Comparison of ENCODE assay signal across 27 cellular contexts in the genomic region with DNA sequence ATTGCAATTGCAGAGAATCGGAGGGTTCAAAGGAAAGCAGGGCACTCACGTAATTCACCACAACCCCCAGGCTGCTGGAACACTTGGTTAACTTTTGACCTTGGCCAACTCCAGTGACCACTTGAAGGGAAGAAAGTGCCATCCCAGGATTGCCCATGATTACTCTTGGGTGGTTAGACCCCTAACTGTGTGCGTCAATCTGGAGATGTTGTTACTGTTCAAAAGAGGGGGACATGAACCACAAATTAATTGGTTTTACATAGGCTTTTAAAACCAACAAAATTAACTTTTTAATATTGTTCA.
"Had no signal": no experiment of that assay in that cellular context is flagged by ENCODE, and none has a peak within 500 bp of the region (broad histone marks: within the 10 kb centered on the region; RNA-seq: fewer than 3 reads in every experiment).

No MANE protein-coding gene starts in this region.

- H3K27me3 Mint-ChIP-seq: activated CD4-positive, alpha-beta T cell treated with anti-CD3 and anti-CD28 coated beads for 36 hours; activated CD4-positive, alpha-beta T cell treated with anti-CD3 and anti-CD28 coated beads, Interleukin-2, amount 10 ng/mL, durations not matched to agents 7 days and 5 days; activated T-cell treated with anti-CD3 and anti-CD28 coated beads, Interleukin-2, amount 50 U/mL, for 24 hours had no signal

- H3K4me1 ChIP-seq: adrenal gland, breast epithelium had no signal

- H3K27ac ChIP-seq: adrenal gland, body of pancreas, breast epithelium, SJCRH30, SK-N-MC had no signal

- H3K27ac Mint-ChIP-seq: activated CD4-positive, alpha-beta T cell treated with anti-CD3 and anti-CD28 coated beads for 36 hours; activated CD4-positive, alpha-beta T cell treated with anti-CD3 and anti-CD28 coated beads, Interleukin-2, amount 10 ng/mL, durations not matched to agents 7 days and 5 days; activated CD8-positive, alpha-beta T cell treated with anti-CD3 and anti-CD28 coated beads, Interleukin-2, amount 10 ng/mL, durations not matched to agents 7 days and 5 days; activated naive CD4-positive, alpha-beta T cell treated with anti-CD3 and anti-CD28 coated beads for 36 hours; activated naive CD4-positive, alpha-beta T cell treated with anti-CD3 and anti-CD28 coated beads, Interleukin-2, amount 50 U/mL, for 72 hours; activated T-cell treated with anti-CD3 and anti-CD28 coated beads, Interleukin-2, amount 50 U/mL, for 24 hours; T-helper 1 cell treated with Interleukin-12 subunit alpha and Interleukin-12 subunit beta and Interleukin-4 antibody, amounts not matched to agents 30 μg/mL and 1 μg/mL, for 36 hours; T-helper 2 cell treated with Interferon-gamma antibody and Interleukin-4, amounts not matched to agents 5 μg/mL and 100 μg/mL, for 36 hours had no signal

- H3K4me3 Mint-ChIP-seq: activated CD4-positive, alpha-beta T cell treated with anti-CD3 and anti-CD28 coated beads for 36 hours; activated CD4-positive, alpha-beta T cell treated with anti-CD3 and anti-CD28 coated beads, Interleukin-2, amount 10 ng/mL, durations not matched to agents 7 days and 5 days; activated CD8-positive, alpha-beta T cell treated with anti-CD3 and anti-CD28 coated beads, Interleukin-2, amount 10 ng/mL, durations not matched to agents 7 days and 5 days; activated naive CD4-positive, alpha-beta T cell treated with anti-CD3 and anti-CD28 coated beads for 36 hours; activated T-cell treated with anti-CD3 and anti-CD28 coated beads, Interleukin-2, amount 50 U/mL, for 24 hours; T-helper 1 cell treated with Interleukin-12 subunit alpha and Interleukin-12 subunit beta and Interleukin-4 antibody, amounts not matched to agents 30 μg/mL and 1 μg/mL, for 36 hours; T-helper 2 cell treated with Interferon-gamma antibody and Interleukin-4, amounts not matched to agents 5 μg/mL and 100 μg/mL, for 36 hours had no signal

- H3K9me3 ChIP-seq: adrenal gland, body of pancreas, breast epithelium, SJCRH30 had no signal

- FAIRE-seq: astrocyte, TTC549 had no signal

- H3K36me3 ChIP-seq: adrenal gland, breast epithelium, SJCRH30 had no signal

- H3K27me3 ChIP-seq: adrenal gland, body of pancreas, breast epithelium, SJCRH30 had no signal

- H3K9me3 Mint-ChIP-seq: activated naive CD4-positive, alpha-beta T cell treated with anti-CD3 and anti-CD28 coated beads for 36 hours; activated naive CD4-positive, alpha-beta T cell treated with anti-CD3 and anti-CD28 coated beads, Interleukin-2, amount 50 U/mL, for 72 hours; activated T-cell treated with anti-CD3 and anti-CD28 coated beads, Interleukin-2, amount 50 U/mL, for 24 hours; T-helper 1 cell treated with Interleukin-12 subunit alpha and Interleukin-12 subunit beta and Interleukin-4 antibody, amounts not matched to agents 30 μg/mL and 1 μg/mL, for 36 hours had no signal

- ATAC-seq: activated CD4-positive, alpha-beta T cell treated with anti-CD3 and anti-CD28 coated beads for 36 hours; activated CD4-positive, CD25-positive, alpha-beta regulatory T cell treated with anti-CD3 and anti-CD28 coated beads, Interleukin-2, amount 50 U/mL, for 24 hours; activated CD8-positive, alpha-beta T cell treated with anti-CD3 and anti-CD28 coated beads, Interleukin-2, amount 10 ng/mL, durations not matched to agents 7 days and 5 days; activated naive CD4-positive, alpha-beta T cell treated with anti-CD3 and anti-CD28 coated beads, Interleukin-2, amount 50 U/mL, for 72 hours; body of pancreas had no signal

- DNase-seq: activated CD4-positive, alpha-beta T cell treated with anti-CD3 and anti-CD28 coated beads for 36 hours; activated CD4-positive, alpha-beta T cell treated with anti-CD3 and anti-CD28 coated beads, Interleukin-2, amount 10 ng/mL, durations not matched to agents 7 days and 5 days; activated CD4-positive, alpha-beta T cell treated with anti-CD3 and anti-CD28 coated beads, Interleukin-2, amount 50 U/mL, for 48 hours; activated CD8-positive, alpha-beta T cell treated with anti-CD3 and anti-CD28 coated beads, Interleukin-2, amount 10 ng/mL, durations not matched to agents 7 days and 5 days; activated gamma-delta T cell treated with Interleukin-2 at 50 U/mL for 16 hours; activated naive CD4-positive, alpha-beta T cell treated with anti-CD3 and anti-CD28 coated beads for 36 hours; activated T-cell treated with anti-CD3 and anti-CD28 coated beads, Interleukin-2, amount 50 U/mL, for 24 hours; adrenal gland; body of pancreas; NCI-H1092 treated with DMSO at 0.1 percent for 48 hours; NCI-H1417; NCI-H1694; NCI-H1930; NCI-H2081 treated with DMSO at 0.1 percent for 48 hours; NCI-H226; NCI-H446 treated with DMSO at 0.1 percent for 48 hours; NCI-H524; SHP77; SJCRH30 had no signal

- H3K4me3 ChIP-seq: adrenal gland, body of pancreas, breast epithelium, SJCRH30, SK-N-MC had no signal
